In genomic region chr3:63970596-63971468, GRCh38 we compare ENCODE assay signal across 11 cellular contexts. TPM values are rescaled to one million over a fixed set of nuclear protein-coding genes. Genes with fewer than 3 reads are reported as not detected.
DNase-seq lines count a peak whose midpoint lies in the region; ATAC-seq and TF ChIP-seq lines count a peak whose summit lies in the region.
"Had no signal": no experiment of that assay in that cellular context is flagged by ENCODE, and none has a peak within 500 bp of the region (broad histone marks: within the 10 kb centered on the region; RNA-seq: fewer than 3 reads in every experiment).

No MANE protein-coding gene starts in this region.

- H4K5ac ChIP-seq in H9 (ENCODE audit: insufficient read length, low read depth, low read length), result no peak overlapping the region

- H3K4ac ChIP-seq in H9 (ENCODE audit: low read depth, low read length), result no peak overlapping the region

- no peaks in the 10 kb centered on the region for H4K20me1 ChIP-seq in H9 (ENCODE audit: control insufficient read depth, insufficient read depth, insufficient read length)

- no peak overlapping the region for H2BK12ac ChIP-seq in H9 (ENCODE audit: insufficient read length, low read depth, low read length)

- H3K79me2 ChIP-seq in H9 (ENCODE audit: insufficient read depth, low read length), result no peaks in the 10 kb centered on the region

- H3K18ac ChIP-seq in H9 (ENCODE audit: insufficient read length, low read depth, low read length), result no peak overlapping the region

- no peak overlapping the region for H2BK120ac ChIP-seq in H9 (ENCODE audit: low read depth, low read length, poor library complexity, severe bottlenecking)

- intact Hi-C loops in sigmoid colon (cut with DNase I), result no loop called here

- no peaks in the 10 kb centered on the region for H3K27me3 Mint-ChIP-seq in H9 (ENCODE audit: low read depth)

- TF ChIP-seq POLR2A in sigmoid colon (IDR thresholded peaks at IDR 0.05), result no peak

- no peak overlapping the region for H2AK5ac ChIP-seq in H9 (ENCODE audit: insufficient read length, low read length)

- H3K14ac ChIP-seq in H9 (ENCODE audit: insufficient read depth, low read length), result no peak overlapping the region

- no peak overlapping the region for H3T11ph ChIP-seq in H9 (ENCODE audit: low read length)

- peak overlapping the region; percentile 44 to 83 (median 46); a peak in 5 of 7 replicates for H3K27ac Mint-ChIP-seq in H9
- H3K27ac Mint-ChIP-seq in activated naive CD4-positive, alpha-beta T cell treated with anti-CD3 and anti-CD28 coated beads, Interleukin-2, amount 50 U/mL, for 72 hours, result peak overlapping the region; percentile 90 to 96

- H3K23ac ChIP-seq in H9 (ENCODE audit: insufficient read length, low read depth, low read length), result no peak overlapping the region

- no peak overlapping the region for H3K56ac ChIP-seq in H9 (ENCODE audit: insufficient read length, low read depth, low read length)

- ATAC-seq in activated naive CD4-positive, alpha-beta T cell treated with anti-CD3 and anti-CD28 coated beads, Interleukin-2, amount 50 U/mL, for 72 hours, result peak in 1 of 2 donors; percentile 53

- H2BK20ac ChIP-seq in H9 (ENCODE audit: low read depth, low read length, poor library complexity, severe bottlenecking), result no peak overlapping the region

- H3K4me3 Mint-ChIP-seq in H9, result peak overlapping the region; percentile 32 to 56

- H3K4me1 Mint-ChIP-seq in H9, result peaks cover 67 to 78% of the 10 kb centered on the region in 2 experiments

- H4K91ac ChIP-seq in H9 (ENCODE audit: insufficient read length, low read depth, low read length), result no peak overlapping the region

- in situ Hi-C loops in ACHN (cut with HindIII; ENCODE audit: low pct_ligation_motif_present, low pct_unique_long_range_greater_than_20kb, low sequenced_read_pairs), result no loop called here

- H3K27ac ChIP-seq in H9 (ENCODE audit: insufficient read length, low read depth, low read length), result no peak overlapping the region
- peak overlapping the region; percentile 3 for H3K27ac ChIP-seq in iPS-20b (ENCODE audit: low read length)
- H3K27ac ChIP-seq in sigmoid colon, result peak overlapping the region; percentile 77 to 81 (median 78)
- H3K27ac ChIP-seq: prostate gland had no signal

- H3K36me3 ChIP-seq in iPS-20b (ENCODE audit: insufficient read depth, low read depth, low read length) (no peaks in the 10 kb centered on the region), sigmoid colon (no peaks in the 10 kb centered on the region)
- H3K36me3 ChIP-seq: prostate gland had no signal

- H3K23me2 ChIP-seq in H9 (ENCODE audit: insufficient read length, low read depth, low read length, poor library complexity, severe bottlenecking), result no peaks in the 10 kb centered on the region

- no peak for TF ChIP-seq EP300 in sigmoid colon (IDR thresholded peaks at IDR 0.05)

- H3K27me3 ChIP-seq in H9 (ENCODE audit: insufficient read depth, low read length) (no peaks in the 10 kb centered on the region), iPS-20b (ENCODE audit: insufficient read depth, low read length) (no peaks in the 10 kb centered on the region), sigmoid colon (no peaks in the 10 kb centered on the region)

- peaks cover 0 to 2% (median 0%) of the 10 kb centered on the region in 3 experiments; a peak in 1 of 7 replicates for H3K36me3 Mint-ChIP-seq in H9 (ENCODE audit: insufficient read depth in 1 of 3, low read depth in 3 of 3)
- peaks cover 8 to 16% of the 10 kb centered on the region in 2 donors for H3K36me3 Mint-ChIP-seq in activated naive CD4-positive, alpha-beta T cell treated with anti-CD3 and anti-CD28 coated beads, Interleukin-2, amount 50 U/mL, for 72 hours

- H3K4me1 ChIP-seq in H9 (ENCODE audit: insufficient read depth, low read length) (peaks cover 17% of the 10 kb centered on the region), iPS-20b (ENCODE audit: insufficient read depth, low read length) (peaks cover 73% of the 10 kb centered on the region), sigmoid colon (peaks cover 0 to 88% (median 83%) of the 10 kb centered on the region in 4 donors)

- no peaks in the 10 kb centered on the region for H3K9me3 ChIP-seq in H9 (ENCODE audit: control insufficient read depth, low read depth, low read length)
- no peaks in the 10 kb centered on the region for H3K9me3 ChIP-seq in iPS-20b (ENCODE audit: insufficient read depth, low read depth, low read length)
- no peaks in the 10 kb centered on the region for H3K9me3 ChIP-seq in sigmoid colon
- H3K9me3 ChIP-seq: prostate gland had no signal

- no peak for DNase-seq in H9
- no peak for DNase-seq in activated naive CD4-positive, alpha-beta T cell treated with anti-CD3 and anti-CD28 coated beads, Interleukin-2, amount 50 U/mL, for 72 hours (ENCODE audit: low spot score in 2 of 2)
- no peak for DNase-seq in sigmoid colon
- DNase-seq in NCI-H2196 treated with DMSO at 0.1 percent for 48 hours (lab: John Stamatoyannopoulos, UW; ENCODE audit: unreplicated experiment), result no peak
- DNase-seq in COLO668 (lab: John Stamatoyannopoulos, UW; ENCODE audit: unreplicated experiment), result no peak
- DNase-seq in NCI-H226, result no peak
- no peak for DNase-seq in ACHN
- DNase-seq: GF-D8 had no signal

- H3K9me3 Mint-ChIP-seq in H9, result no peaks in the 10 kb centered on the region
- no peaks in the 10 kb centered on the region for H3K9me3 Mint-ChIP-seq in activated naive CD4-positive, alpha-beta T cell treated with anti-CD3 and anti-CD28 coated beads, Interleukin-2, amount 50 U/mL, for 72 hours

- peak overlapping the region; percentile 2 for H3K4me2 ChIP-seq in H9 (ENCODE audit: insufficient read depth, insufficient read length, low read length)

- no peak for TF ChIP-seq CTCF in H9 (conservative IDR thresholded peaks at IDR 0.05)
- no peak for TF ChIP-seq CTCF in sigmoid colon (IDR thresholded peaks at IDR 0.05)

- H3K4me3 ChIP-seq in iPS-20b (ENCODE audit: low read length) (peak overlapping the region; percentile 50), sigmoid colon (peak overlapping the region in 2 of 4 donors; percentile 13 to 14)
- H3K4me3 ChIP-seq: prostate gland had no signal

- H2BK15ac ChIP-seq in H9 (ENCODE audit: low read depth, low read length), result no peak overlapping the region

- no peak overlapping the region for H2AFZ ChIP-seq in H9 (ENCODE audit: low read length)

- peaks cover 2% of the 10 kb centered on the region for H3K79me1 ChIP-seq in H9 (ENCODE audit: insufficient read depth, low read depth, low read length, poor library complexity, severe bottlenecking)

- WGBS in H9 (ENCODE audit: extremely low coverage, insufficient read length, low lambda C conversion rate), result no CpG with 5 or more reads among the region's 11 CpGs
- WGBS in sigmoid colon, 2 donors, result 51 to 56% methylated on average over 11 of the region's 11 CpGs

- H2BK5ac ChIP-seq in H9 (ENCODE audit: insufficient read length, low read length), result no peak overlapping the region

- H4K8ac ChIP-seq in H9 (replicated peaks; ENCODE audit: insufficient read length, low read depth, low read length), result no peak overlapping the region

- H3K9ac ChIP-seq in H9 (ENCODE audit: extremely low read depth, insufficient read length, low read length), result no peak overlapping the region
- peak overlapping the region; percentile 10; the same call in 1 of the 2 replicates for H3K9ac ChIP-seq in iPS-20b (ENCODE audit: low read depth, low read length)

RNA-seq across cellular contexts. Expression of gene PSMD6, which starts 52.5 kb away (rescaled TPM):
- 112 and 113 TPM in 2 replicates for total RNA-seq in H9 (2021)
- total RNA-seq in activated naive CD4-positive, alpha-beta T cell treated with anti-CD3 and anti-CD28 coated beads, Interleukin-2, amount 50 U/mL, for 72 hours, result 100 to 1,000 TPM in 1 of 2 donors, 10 to 100 TPM in 1; 87.1 to 166 TPM
- total RNA-seq in sigmoid colon, result 10 to 100 TPM; 60.6 to 71.7 (median 66.4) TPM
- 10 to 100 TPM; 49.2 to 61.9 (median 56.9) TPM for polyA plus RNA-seq in sigmoid colon

RNA-seq across cellular contexts. Expression of gene SCAANT1, which starts 58.6 kb away (rescaled TPM):
- total RNA-seq in H9 (2021), result not detected in 2 replicates
- total RNA-seq in activated naive CD4-positive, alpha-beta T cell treated with anti-CD3 and anti-CD28 coated beads, Interleukin-2, amount 50 U/mL, for 72 hours, result not detected
- total RNA-seq in sigmoid colon, result not detected
- polyA plus RNA-seq in sigmoid colon, result not detected
- total RNA-seq: H4, prostate gland had no signal
